Comparison of ENCODE assay signal across 8 cellular contexts in genomic region chr14:55580401-55581010, GRCh38. TPM values are rescaled to one million over a fixed set of nuclear protein-coding genes. Genes with fewer than 3 reads are reported as not detected.
DNase-seq lines count a peak whose midpoint lies in the region; ATAC-seq and TF ChIP-seq lines count a peak whose summit lies in the region.

No MANE protein-coding gene starts in this region.

- POLR2A ChIA-PET in HCT116 (lab: Charles Lee) = no interaction called here

- no peak overlapping the region for H3K27ac Mint-ChIP-seq in neural progenitor cell

- no peaks in the 10 kb centered on the region for H3K9me3 Mint-ChIP-seq in activated T-cell treated with anti-CD3 and anti-CD28 coated beads, Interleukin-2, amount 50 U/mL, for 4 hours
- no peaks in the 10 kb centered on the region for H3K9me3 Mint-ChIP-seq in neural progenitor cell

- H3K9me3 ChIP-seq in HCT116 (ENCODE audit: control insufficient read depth in 1 of 2, insufficient read depth in 1 of 2, low read depth in 1 of 2, low read length in 2 of 2) (no peaks in the 10 kb centered on the region), fibroblast of lung (ENCODE audit: control insufficient read depth, insufficient read depth, low read depth, low read length) (no peaks in the 10 kb centered on the region), neural progenitor cell (ENCODE audit: low read depth) (no peaks in the 10 kb centered on the region), suprapubic skin (no peaks in the 10 kb centered on the region)

- peak overlapping the region; percentile 87 for H3K27ac ChIP-seq in HCT116 (ENCODE audit: low read depth, low read length)
- H3K27ac ChIP-seq in fibroblast of lung (ENCODE audit: insufficient read depth, low read length) = peak overlapping the region; percentile 79
- H3K27ac ChIP-seq in neural progenitor cell = peak overlapping the region; percentile 87
- peak overlapping the region; percentile 91 for H3K27ac ChIP-seq in suprapubic skin

- no peaks in the 10 kb centered on the region for H3K9me2 ChIP-seq in HCT116 (ENCODE audit: insufficient read depth)

- H3K9ac ChIP-seq in HCT116 (ENCODE audit: low read length) (peak overlapping the region; percentile 91), fibroblast of lung (ENCODE audit: insufficient read depth, low read length) (peak overlapping the region; percentile 80), neural progenitor cell (peak overlapping the region; percentile 74)

- H3K36me3 ChIP-seq in HCT116 (ENCODE audit: control insufficient read depth in 1 of 2, insufficient read depth in 2 of 2, low read length in 2 of 2) (0 out of 4 replicates have a peak, but pooled peaks cover 0 to 11% of the 10 kb centered on the region in 2 experiments), fibroblast of lung (ENCODE audit: control insufficient read depth, insufficient read depth, low read length) (no peaks in the 10 kb centered on the region), neural progenitor cell (no peaks in the 10 kb centered on the region), suprapubic skin (no peaks in the 10 kb centered on the region)

- H3K4me1 Mint-ChIP-seq in activated T-cell treated with anti-CD3 and anti-CD28 coated beads, Interleukin-2, amount 50 U/mL, for 4 hours (ENCODE audit: low read depth) = peaks cover 31% of the 10 kb centered on the region
- peaks cover 36% of the 10 kb centered on the region for H3K4me1 Mint-ChIP-seq in neural progenitor cell

- peaks cover 64% of the 10 kb centered on the region for H3K79me2 ChIP-seq in HCT116 (ENCODE audit: insufficient read depth, low read length)
- peaks cover 49% of the 10 kb centered on the region for H3K79me2 ChIP-seq in fibroblast of lung (ENCODE audit: control insufficient read depth, insufficient read depth, low read length)
- H3K79me2 ChIP-seq in neural progenitor cell (ENCODE audit: low read depth) = peaks cover 63% of the 10 kb centered on the region

- DNase-seq in HCT116 (ENCODE audit: low read depth, low spot score) (no peak), NCI-H1092 treated with DMSO at 0.1 percent for 48 hours (lab: John Stamatoyannopoulos, UW) (peak; percentile 30), fibroblast of lung (ENCODE audit: low read depth in 2 of 2) (no peak), neural progenitor cell (ENCODE audit: low spot score) (peak; percentile 80), suprapubic skin (ENCODE audit: low spot score in 2 of 2) (peak; percentile 64 to 78), DMS153 treated with DMSO at 0.1 percent for 48 hours (lab: John Stamatoyannopoulos, UW; ENCODE audit: unreplicated experiment) (no peak)
- DNase-seq in activated T-cell treated with anti-CD3 and anti-CD28 coated beads, Interleukin-2, amount 50 U/mL, for 4 hours = peak; percentile 29

- H3K4me3 ChIP-seq in HCT116 (replicated peaks in 1 of 2; ENCODE audit: low read depth in 1 of 2, low read length in 2 of 2) = peak overlapping the region; percentile 80 to 89
- H3K4me3 ChIP-seq in fibroblast of lung (replicated peaks in 1 of 4; ENCODE audit: control extremely low read depth in 1 of 4, insufficient read depth in 1 of 4, low read depth in 3 of 4, low read length in 4 of 4) = peak overlapping the region; percentile 77 to 89 (median 84)
- H3K4me3 ChIP-seq in neural progenitor cell = peak overlapping the region; percentile 87
- peak overlapping the region; percentile 99 for H3K4me3 ChIP-seq in suprapubic skin

- no peaks in the 10 kb centered on the region for H3K27me3 ChIP-seq in HCT116 (ENCODE audit: insufficient read depth, low read length)
- no peaks in the 10 kb centered on the region for H3K27me3 ChIP-seq in fibroblast of lung (ENCODE audit: control insufficient read depth, insufficient read depth, low read length)
- no peaks in the 10 kb centered on the region for H3K27me3 ChIP-seq in neural progenitor cell
- H3K27me3 ChIP-seq in suprapubic skin = no peaks in the 10 kb centered on the region

- no peak for TF ChIP-seq EP300 in suprapubic skin (IDR thresholded peaks at IDR 0.05)

- RAD21 ChIA-PET in HCT116 (lab: Charles Lee; ENCODE audit: low non-redundant PET in 1 of 2, low total read pairs in 2 of 2, uncharacterized antibody in 2 of 2, unreplicated experiment in 2 of 2) = interaction anchor here in 1 of 2 experiments (1.7 kb wide), 1 partner anchor 134 kb away, joined by 4 read pairs; no protein-coding TSS in a partner anchor

- H3K4me2 ChIP-seq in HCT116 (ENCODE audit: low read length) (peak overlapping the region; percentile 90), fibroblast of lung (ENCODE audit: extremely low read depth, insufficient read depth, low read length) (peak overlapping the region; percentile 96), neural progenitor cell (peak overlapping the region; percentile 77)

- H3K27me3 Mint-ChIP-seq in activated T-cell treated with anti-CD3 and anti-CD28 coated beads, Interleukin-2, amount 50 U/mL, for 4 hours (ENCODE audit: low read depth) = no peaks in the 10 kb centered on the region
- no peaks in the 10 kb centered on the region for H3K27me3 Mint-ChIP-seq in neural progenitor cell (ENCODE audit: insufficient read depth, low read depth)

- TF ChIP-seq RAD21 in HCT116 (IDR thresholded peaks at IDR 0.05; ENCODE audit: low read depth) = no peak

- CTCF ChIA-PET in HCT116 (lab: Charles Lee) = interaction anchor here (1.0 kb wide), 1 partner anchor 134 kb away, joined by 3 read pairs; no protein-coding TSS in a partner anchor

- TF ChIP-seq POLR2A in HCT116 (IDR thresholded peaks at IDR 0.05; ENCODE audit: borderline replicate concordance, extremely low read depth, insufficient read depth, insufficient read length) = no peak
- TF ChIP-seq POLR2A in suprapubic skin (IDR thresholded peaks at IDR 0.05) = no peak

- 0 out of 3 replicates have a peak, but pooled peaks have one; percentile 5 for TF ChIP-seq CTCF in GM12872 (IDR thresholded peaks at IDR 0.05; ENCODE audit: insufficient read depth, low read depth, low read length)
- no peak for TF ChIP-seq CTCF in HCT116 (IDR thresholded peaks at IDR 0.05 in 2 of 3, conservative IDR thresholded peaks at IDR 0.05 in 1 of 3; ENCODE audit: borderline replicate concordance in 1 of 3, insufficient read depth in 1 of 3, low read depth in 2 of 3, low read length in 2 of 3)
- TF ChIP-seq CTCF in fibroblast of lung (conservative IDR thresholded peaks at IDR 0.05 in 1 of 2, IDR thresholded peaks at IDR 0.05 in 1 of 2; ENCODE audit: low read depth in 1 of 2, low read length in 2 of 2) = no peak
- peak; percentile 13 for TF ChIP-seq CTCF in neural progenitor cell (IDR thresholded peaks at IDR 0.05)
- no peak for TF ChIP-seq CTCF in suprapubic skin (IDR thresholded peaks at IDR 0.05)

- intact Hi-C loops in HCT116 (cut with micrococcal nuclease) = loop anchor here (2.0 to 5.0 kb wide), 2 partner anchors 134 to 222 kb away; no protein-coding TSS in a partner anchor

- peaks cover 28% of the 10 kb centered on the region; the same call in 1 of the 2 replicates for H4K20me1 ChIP-seq in HCT116 (ENCODE audit: insufficient read depth)
- H4K20me1 ChIP-seq in fibroblast of lung (ENCODE audit: control insufficient read depth, extremely low read depth, insufficient read depth, low read length) = no peaks in the 10 kb centered on the region
- H4K20me1 ChIP-seq in neural progenitor cell (ENCODE audit: low read depth) = peaks cover 51% of the 10 kb centered on the region

- peak overlapping the region; percentile 84 for H3K4me3 Mint-ChIP-seq in activated T-cell treated with anti-CD3 and anti-CD28 coated beads, Interleukin-2, amount 50 U/mL, for 4 hours
- peak overlapping the region; percentile 94 for H3K4me3 Mint-ChIP-seq in neural progenitor cell

- no TSS peak for BruUV-seq in HCT116 (replicated peaks; lab: Mats Ljungman, UMichigan)

- peaks cover 29% of the 10 kb centered on the region for H3F3A ChIP-seq in neural progenitor cell (ENCODE audit: low read depth)

- H2AFZ ChIP-seq in HCT116 (ENCODE audit: low read depth, low read length, poor library complexity, severe bottlenecking) (no peak overlapping the region), fibroblast of lung (ENCODE audit: low read length) (peak overlapping the region; percentile 30), neural progenitor cell (replicated peaks) (no peak overlapping the region)

- 5% methylated on average over 4 of the region's 76 CpGs for WGBS in suprapubic skin

- peak; percentile 60 for ATAC-seq in HCT116
- peak; percentile 59 to 69 for ATAC-seq in activated T-cell treated with anti-CD3 and anti-CD28 coated beads, Interleukin-2, amount 50 U/mL, for 4 hours

- peaks cover 28 to 49% of the 10 kb centered on the region in 2 experiments for H3K4me1 ChIP-seq in HCT116 (ENCODE audit: control insufficient read depth in 1 of 2, insufficient read depth in 2 of 2, low read length in 2 of 2)
- H3K4me1 ChIP-seq in fibroblast of lung (ENCODE audit: control insufficient read depth, extremely low read depth, insufficient read depth, low read length) = peaks cover 7% of the 10 kb centered on the region
- H3K4me1 ChIP-seq in neural progenitor cell = peaks cover 37% of the 10 kb centered on the region
- peaks cover 60% of the 10 kb centered on the region for H3K4me1 ChIP-seq in suprapubic skin

- H3K36me3 Mint-ChIP-seq in activated T-cell treated with anti-CD3 and anti-CD28 coated beads, Interleukin-2, amount 50 U/mL, for 4 hours (ENCODE audit: insufficient read depth) = no peaks in the 10 kb centered on the region
- no peaks in the 10 kb centered on the region for H3K36me3 Mint-ChIP-seq in neural progenitor cell

TF ChIP-seq in HCT116, 20 proteins besides CTCF, POLR2A, EP300 and RAD21 (continues in another document):
- peak; percentile 90 for TF ChIP-seq ZFX (IDR thresholded peaks at IDR 0.05)
- TF ChIP-seq POLR2AphosphoS5 (IDR thresholded peaks at IDR 0.05; ENCODE audit: low read depth, low read length) = no peak
- no peak for TF ChIP-seq SRF (IDR thresholded peaks at IDR 0.05; ENCODE audit: low read depth)

RNA-seq across cellular contexts. Expression of gene KTN1, which starts 0.5 kb away (rescaled TPM):
- 105 TPM for total RNA-seq in HCT116 (2021; ENCODE audit: unreplicated experiment)
- 36.2 and 41.3 TPM in 2 replicates for polyA plus RNA-seq in HCT116 (2012)
- total RNA-seq in activated T-cell treated with anti-CD3 and anti-CD28 coated beads, Interleukin-2, amount 50 U/mL, for 4 hours = 100 to 1,000 TPM in 2 of 3 donors, 10 to 100 TPM in 1; 94.1 to 112 (median 103) TPM
- total RNA-seq in fibroblast of lung = 157 and 164 TPM in 2 replicates
- polyA plus RNA-seq in fibroblast of lung = 90.7 and 126 TPM in 2 replicates
- polyA plus RNA-seq in fibroblast of lung (2012) = 78.2 and 102 TPM in 2 replicates
- polyA minus RNA-seq in fibroblast of lung (ENCODE audit: low replicate concordance) = 0.56 and 7.3 TPM in 2 replicates
- total RNA-seq in neural progenitor cell (ENCODE audit: low replicate concordance) = 136 and 191 TPM in 2 replicates
- total RNA-seq in suprapubic skin = 100 to 1,000 TPM in 3 of 4 donors, 10 to 100 TPM in 1; 89.7 to 147 (median 114) TPM

Comparison
In these comparisons a context has a peak if more than half of its experiments do, and no peak if none do; other contexts are left out.
1. CTCF ChIP-seq: peak in GM12872 (single experiment) and neural progenitor cell (single experiment); none in HCT116 (0 of 3), fibroblast of lung (0 of 2) and suprapubic skin (0 of 2).
2. DNase-seq: peak in NCI-H1092 treated with DMSO at 0.1 percent for 48 hours (single experiment), activated T-cell treated with anti-CD3 and anti-CD28 coated beads, Interleukin-2, amount 50 U/mL, for 4 hours (single experiment), neural progenitor cell (single experiment) and suprapubic skin (2 of 2); none in HCT116 (single experiment), fibroblast of lung (0 of 2) and DMS153 treated with DMSO at 0.1 percent for 48 hours (single experiment).
3. Peak in every context shown above with its lines, with median percentiles within 50 percentile points of each other: H3K27ac ChIP-seq, H3K4me2 ChIP-seq, H3K4me3 ChIP-seq and H3K9ac ChIP-seq.